In genomic region chr5:96963267-96963666, GRCh38 we compare ENCODE assay signal across 1 cellular context.
A peak's percentile ranks its signal among the peaks of the same experiment; 100 is the strongest.
TF ChIP-seq lines count a peak whose summit lies in the region.

No MANE protein-coding gene starts in this region.

TF ChIP-seq in HEK293, 187 proteins besides CTCF, POLR2A, EP300 and RAD21 (continued from another document):
- TF ChIP-seq ZXDB (tag by site-specific recombination; IDR thresholded peaks at IDR 0.05): 0 out of 2 replicates have a peak, but pooled peaks have one; percentile 32
- TF ChIP-seq ZNF837 (tag by site-specific recombination; IDR thresholded peaks at IDR 0.05): no peak
- TF ChIP-seq PRDM6 (tag by site-specific recombination; IDR thresholded peaks at IDR 0.05): peak; percentile 65
- peak; percentile 24; the same call in 1 of the 2 replicates for TF ChIP-seq ZNF561 (tag by site-specific recombination; IDR thresholded peaks at IDR 0.05; ENCODE audit: borderline replicate concordance)
- peak; percentile 47; the same call in 1 of the 2 replicates for TF ChIP-seq KLF8 (tag by site-specific recombination; IDR thresholded peaks at IDR 0.05)
- TF ChIP-seq ZNF768 (tag by site-specific recombination; IDR thresholded peaks at IDR 0.05): no peak
- no peak for TF ChIP-seq ZNF658 (tag by site-specific recombination; IDR thresholded peaks at IDR 0.05)
- TF ChIP-seq KLF10 (tag by site-specific recombination; IDR thresholded peaks at IDR 0.05): 0 out of 2 replicates have a peak, but pooled peaks have one; percentile 31
- peak; percentile 74 for TF ChIP-seq ZNF366 (tag by site-specific recombination; conservative IDR thresholded peaks at IDR 0.05)
